ENCODE assay signal across 9 cellular contexts in genomic region chr3:45906681-45907220, GRCh38. TPM values are rescaled to one million over a fixed set of nuclear protein-coding genes. Genes with fewer than 3 reads are reported as not detected.
A peak's percentile ranks its signal among the peaks of the same experiment; 100 is the strongest.
DNase-seq lines count a peak whose midpoint lies in the region; ATAC-seq and TF ChIP-seq lines count a peak whose summit lies in the region.
"Had no signal": no experiment of that assay in that cellular context is flagged by ENCODE, and none has a peak within 500 bp of the region (broad histone marks: within the 10 kb centered on the region; RNA-seq: fewer than 3 reads in every experiment).

No MANE protein-coding gene starts in this region.

- H3K27me3 ChIP-seq in Panc1 (ENCODE audit: control insufficient read depth, insufficient read depth, low read length) (no peaks in the 10 kb centered on the region), gastroesophageal sphincter (no peaks in the 10 kb centered on the region), thoracic aorta (replicated peaks; ENCODE audit: insufficient read depth) (no peaks in the 10 kb centered on the region)

- H3K27ac ChIP-seq in Panc1 (ENCODE audit: low read length) (no peak overlapping the region), gastroesophageal sphincter (peak overlapping the region in 1 of 4 donors; percentile 29), thoracic aorta (no peak overlapping the region), RWPE1 (no peak overlapping the region)

- BruUV-seq in Panc1 (replicated peaks; lab: Mats Ljungman, UMichigan): no TSS peak

- H3K4me3 ChIP-seq in Panc1 (ENCODE audit: low read depth in 2 of 2, low read length in 2 of 2): no peak overlapping the region
- no peak overlapping the region for H3K4me3 ChIP-seq in gastroesophageal sphincter
- no peak overlapping the region for H3K4me3 ChIP-seq in thoracic aorta

- no peak for TF ChIP-seq POLR2A in gastroesophageal sphincter (IDR thresholded peaks at IDR 0.05)

- CTCF ChIA-PET in Panc1 (lab: Charles Lee): no interaction called here
- CTCF ChIA-PET in RWPE1 (lab: Yijun Ruan, JAX): interaction anchor here (0.6 to 0.7 kb wide), 2 partner anchors 20 to 23 kb away, joined by 3 read pairs; partner anchors contain the start of gene CCR9

- 11 to 80% methylated on average over 1 to 4 of the region's 6 CpGs for WGBS in gastroesophageal sphincter (ENCODE audit: low coverage in 1 of 2), 2 donors

- POLR2A ChIA-PET in Panc1 (lab: Charles Lee): no interaction called here
- POLR2A ChIA-PET in RWPE1 (lab: Yijun Ruan, JAX; ENCODE audit: low non-redundant PET): no interaction called here

- ATAC-seq in Panc1 (no peak), gastroesophageal sphincter (peak; percentile 37), thoracic aorta (ENCODE audit: insufficient number of reproducible peaks, low FRiP score, low read depth) (no peak), GM21825 (IDR thresholded peaks at IDR 0.05; ENCODE audit: unreplicated experiment) (no peak)

- H3K4me1 ChIP-seq in Panc1 (ENCODE audit: control insufficient read depth, insufficient read depth, low read length): no peaks in the 10 kb centered on the region
- peaks cover 0 to 8% (median 0%) of the 10 kb centered on the region in 3 donors for H3K4me1 ChIP-seq in gastroesophageal sphincter
- no peaks in the 10 kb centered on the region for H3K4me1 ChIP-seq in thoracic aorta (ENCODE audit: control insufficient read depth in 1 of 2, low read depth in 2 of 2)

- TF ChIP-seq CTCF in Panc1 (IDR thresholded peaks at IDR 0.05): peak; percentile 58; the same call in 1 of the 2 replicates
- TF ChIP-seq CTCF in gastroesophageal sphincter (IDR thresholded peaks at IDR 0.05): peak in 3 of 4 experiments; percentile 29 to 44 (median 43)
- TF ChIP-seq CTCF in thoracic aorta (IDR thresholded peaks at IDR 0.05): peak; percentile 32
- TF ChIP-seq CTCF in RWPE1 (conservative IDR thresholded peaks at IDR 0.05; ENCODE audit: low read depth): no peak; the same call in 1 of the 2 replicates

- H3K9me3 ChIP-seq in Panc1 (ENCODE audit: control insufficient read depth, insufficient read depth, low read depth, low read length): no peaks in the 10 kb centered on the region
- no peaks in the 10 kb centered on the region for H3K9me3 ChIP-seq in gastroesophageal sphincter
- no peaks in the 10 kb centered on the region for H3K9me3 ChIP-seq in thoracic aorta

- no peak for TF ChIP-seq EP300 in gastroesophageal sphincter (IDR thresholded peaks at IDR 0.05)

- H3K36me3 ChIP-seq in Panc1 (ENCODE audit: control insufficient read depth, insufficient read depth, low read length): no peaks in the 10 kb centered on the region
- peaks cover 0 to 8% of the 10 kb centered on the region in 2 donors for H3K36me3 ChIP-seq in gastroesophageal sphincter
- H3K36me3 ChIP-seq in thoracic aorta: no peaks in the 10 kb centered on the region

- DNase-seq in NCI-H748 (lab: John Stamatoyannopoulos, UW; ENCODE audit: unreplicated experiment): peak; percentile 2
- no peak for DNase-seq in NCI-H748 treated with DMSO at 0.1 percent for 48 hours (lab: John Stamatoyannopoulos, UW)
- no peak for DNase-seq in Panc1 (ENCODE audit: low read depth, low spot score)
- DNase-seq in thoracic aorta (ENCODE audit: low spot score): no peak
- DNase-seq in activated CD8-positive, alpha-beta memory T cell treated with anti-CD3 and anti-CD28 coated beads, Interleukin-2, amount 50 U/mL, for 48 hours: no peak
- no peak for DNase-seq in RWPE1 (ENCODE audit: low spot score)
- DNase-seq: NCI-H1436 had no signal

- in situ Hi-C loops in Panc1 (cut with HindIII; ENCODE audit: low pct_unique_long_range_greater_than_20kb, low sequenced_read_pairs): no loop called here

- intact Hi-C loops in Panc1 (cut with micrococcal nuclease; ENCODE audit: unreplicated experiment): no loop called here

RNA-seq across cellular contexts. Expression of gene CCR9, which starts 20.4 kb away (rescaled TPM):
- not detected for total RNA-seq in Panc1 (2021; ENCODE audit: unreplicated experiment)
- not detected for polyA plus RNA-seq in Panc1 (2012; ENCODE audit: insufficient read length)
- total RNA-seq in gastroesophageal sphincter: not detected
- not detected for total RNA-seq in thoracic aorta

RNA-seq across cellular contexts. Expression of gene CXCR6, which starts 36.5 kb away (rescaled TPM):
- total RNA-seq in Panc1 (2021; ENCODE audit: unreplicated experiment) (not detected), gastroesophageal sphincter (1 to 10 TPM in 1 of 4 donors, under 1 TPM in 2, not detected in 1; 0.54 to 3.5 (median 0.87) TPM), thoracic aorta (1 to 10 TPM; 2.2 to 4.9 TPM)
- 0.12 TPM for polyA plus RNA-seq in Panc1 (2012; ENCODE audit: insufficient read length)
